ENCODE assay signal across 15 cellular contexts in the genomic region with DNA sequence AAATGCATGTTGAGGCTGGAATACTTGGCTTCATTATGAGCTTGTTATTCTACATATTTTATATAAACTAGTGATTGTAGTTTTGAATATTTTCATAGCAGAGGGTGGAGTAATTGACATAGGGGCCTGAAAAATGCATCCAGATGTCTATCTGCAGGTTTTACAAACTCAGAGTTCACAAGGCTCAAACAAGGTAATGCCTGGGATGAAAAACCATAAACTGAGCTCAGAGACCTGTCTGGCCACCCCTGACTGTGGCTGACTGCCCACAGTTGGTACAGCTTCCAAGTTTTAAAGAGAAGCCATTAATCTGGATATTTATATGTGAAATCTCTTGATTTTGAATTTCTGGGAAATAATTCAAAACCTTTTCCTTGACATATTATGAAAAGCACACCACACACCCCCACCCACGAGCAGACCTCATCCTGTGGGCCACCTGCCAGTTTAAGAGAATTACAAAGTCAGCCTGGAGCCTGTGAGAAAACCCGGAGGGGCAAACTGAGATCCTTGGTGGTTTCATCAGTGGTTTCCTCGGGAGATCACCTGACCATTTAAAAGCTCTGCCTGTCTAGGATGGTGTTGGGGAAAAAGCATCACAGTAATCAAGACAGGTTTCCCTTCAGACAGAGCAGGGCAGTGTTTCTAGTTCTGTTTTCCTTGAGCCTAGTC.
A peak's percentile ranks its signal among the peaks of the same experiment; 100 is the strongest.
DNase-seq lines count a peak whose midpoint lies in the region; ATAC-seq and TF ChIP-seq lines count a peak whose summit lies in the region.
"Had no signal": no experiment of that assay in that cellular context is flagged by ENCODE, and none has a peak within 500 bp of the region (broad histone marks: within the 10 kb centered on the region; RNA-seq: fewer than 3 reads in every experiment).

No MANE protein-coding gene starts in this region.

- TF ChIP-seq CTCF in BJ (IDR thresholded peaks at IDR 0.05; ENCODE audit: insufficient read depth, low read depth, low read length) = no peak
- TF ChIP-seq CTCF in fibroblast of pulmonary artery (IDR thresholded peaks at IDR 0.05; ENCODE audit: low read length, missing control alignments) = no peak

- POLR2A ChIA-PET in BJ (lab: Charles Lee) = interaction anchor here (0.6 kb wide), 1 partner anchor 28 kb away, joined by 19 read pairs; no protein-coding TSS in a partner anchor

- H3K36me3 ChIP-seq in BJ (ENCODE audit: control insufficient read depth, insufficient read depth, low read length) = no peaks in the 10 kb centered on the region

- intact Hi-C loops in left cardiac atrium (cut with DNase I) = no loop called here

- peak; percentile 44 for ATAC-seq in GM21390 (IDR thresholded peaks at IDR 0.05; ENCODE audit: unreplicated experiment)
- ATAC-seq in left cardiac atrium = no peak
- ATAC-seq: esophagus mucosa had no signal

- CTCF ChIA-PET in BJ (lab: Yijun Ruan, JAX) = no interaction called here

- DNase-seq in BJ (ENCODE audit: low read depth) = peak; percentile 15
- peak; percentile 31 for DNase-seq in NCI-H69 (lab: John Stamatoyannopoulos, UW)
- peak; percentile 4 for DNase-seq in fibroblast of pulmonary artery (ENCODE audit: low read depth)
- DNase-seq in HuH-7 (ENCODE audit: low spot score) = no peak
- no peak for DNase-seq in activated CD4-positive, alpha-beta T cell treated with anti-CD3 and anti-CD28 coated beads for 48 hours
- DNase-seq in NCI-H1092 (lab: John Stamatoyannopoulos, UW) = no peak
- no peak for DNase-seq in left cardiac atrium
- DNase-seq: activated naive CD4-positive, alpha-beta T cell treated with anti-CD3 and anti-CD28 coated beads, Interleukin-2, amount 10 ng/mL, durations not matched to agents 7 days and 5 days; cerebellar nuclear complex; NCI-H510A treated with DMSO at 0.1 percent for 48 hours; retina; stimulated activated CD4-positive, alpha-beta T cell treated with anti-CD3 and anti-CD28 coated beads, Interleukin-4, amount 100 ng/mL, for 4 hours; stimulated activated naive CD4-positive, alpha-beta T cell had no signal

- H3K4me3 ChIP-seq in BJ (ENCODE audit: low read depth, low read length) = no peak overlapping the region
- no peak overlapping the region for H3K4me3 ChIP-seq in fibroblast of pulmonary artery (replicated peaks; ENCODE audit: low read depth, low read length)

- no peaks in the 10 kb centered on the region for H3K27me3 ChIP-seq in BJ (ENCODE audit: control insufficient read depth, insufficient read depth, low read length)

Comparison
In these comparisons a context has a peak if more than half of its experiments do, and no peak if none do; other contexts are left out.
1. DNase-seq: peak in BJ (single experiment), NCI-H69 (single experiment) and fibroblast of pulmonary artery (single experiment); none in HuH-7 (single experiment), activated CD4-positive, alpha-beta T cell treated with anti-CD3 and anti-CD28 coated beads for 48 hours (single experiment), NCI-H1092 (single experiment) and left cardiac atrium (single experiment).